Comparison of ENCODE assay signal across 9 cellular contexts in the genomic region with DNA sequence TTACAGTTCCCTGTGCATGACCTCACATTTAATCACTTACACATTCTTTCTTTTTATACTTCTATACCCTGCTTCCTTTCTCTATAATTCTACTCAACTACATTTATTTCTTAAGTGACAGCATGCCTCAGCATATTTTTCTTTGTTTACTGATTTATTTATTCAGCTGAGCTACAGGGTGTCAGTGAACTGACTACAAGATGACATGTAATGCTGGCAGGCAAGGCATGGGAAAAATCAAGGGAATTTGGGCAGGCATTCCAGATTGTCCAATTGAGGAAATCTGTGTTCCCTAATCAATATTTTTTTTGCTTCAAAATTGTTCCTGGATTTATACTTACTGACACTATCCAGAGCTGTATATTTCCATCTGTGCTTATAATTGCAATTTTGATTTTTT.
"Had no signal": no experiment of that assay in that cellular context is flagged by ENCODE, and none has a peak within 500 bp of the region (broad histone marks: within the 10 kb centered on the region; RNA-seq: fewer than 3 reads in every experiment).

No MANE protein-coding gene starts in this region.

- FAIRE-seq: H54 had no signal

- H3K4me3 Mint-ChIP-seq: GM23338, H9, HFFc6 had no signal

- H2AFZ ChIP-seq: GM23248, GM23338 had no signal

- H3K4me3 ChIP-seq: GM23248, GM23338, HAP-1 had no signal

- H3K4me2 ChIP-seq: GM23338 had no signal

- H3K27ac ChIP-seq: GM23248 had no signal

- DNase-seq: GM23248, GOT3, H7, H9, HCEC 1CT, HFFc6 had no signal

- H3K9me3 ChIP-seq: HAP-1 had no signal

- H3K9me3 Mint-ChIP-seq: GM23338, HFFc6 had no signal

- H3K27ac Mint-ChIP-seq: HFFc6 had no signal

- H3K9ac ChIP-seq: GM23248 had no signal

- H3K36me3 ChIP-seq: HAP-1 had no signal
